In genomic region chr6:150685860-150686259, GRCh38 we compare ENCODE assay signal across 1 cellular context.
A peak's percentile ranks its signal among the peaks of the same experiment; 100 is the strongest.
TF ChIP-seq lines count a peak whose summit lies in the region.

No MANE protein-coding gene starts in this region.

TF ChIP-seq in K562, 482 proteins besides CTCF, POLR2A, EP300 and RAD21 (continued from another document and continues in another):
- TF ChIP-seq ZBTB49 (CRISPR knock-in tag; IDR thresholded peaks at IDR 0.05; ENCODE audit: borderline replicate concordance): no peak
- no peak for TF ChIP-seq ZNF551 (CRISPR knock-in tag; IDR thresholded peaks at IDR 0.05)
- TF ChIP-seq, protein P1, sequence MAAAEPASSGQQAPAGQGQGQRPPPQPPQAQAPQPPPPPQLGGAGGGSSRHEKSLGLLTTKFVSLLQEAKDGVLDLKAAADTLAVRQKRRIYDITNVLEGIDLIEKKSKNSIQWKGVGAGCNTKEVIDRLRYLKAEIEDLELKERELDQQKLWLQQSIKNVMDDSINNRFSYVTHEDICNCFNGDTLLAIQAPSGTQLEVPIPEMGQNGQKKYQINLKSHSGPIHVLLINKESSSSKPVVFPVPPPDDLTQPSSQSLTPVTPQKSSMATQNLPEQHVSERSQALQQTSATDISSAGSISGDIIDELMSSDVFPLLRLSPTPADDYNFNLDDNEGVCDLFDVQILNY (CRISPR knock-in tag; IDR thresholded peaks at IDR 0.05): no peak
- TF ChIP-seq ZNF174 (CRISPR knock-in tag; IDR thresholded peaks at IDR 0.05): no peak
- TF ChIP-seq FOSL1 (tag; conservative IDR thresholded peaks at IDR 0.05): no peak
- no peak for TF ChIP-seq ZBTB26 (CRISPR knock-in tag; IDR thresholded peaks at IDR 0.05)
- TF ChIP-seq GTF2A2 (tag; IDR thresholded peaks at IDR 0.05): no peak
- no peak for TF ChIP-seq PRMT5 (CRISPR knock-in tag; IDR thresholded peaks at IDR 0.05)
- TF ChIP-seq, protein P2, sequence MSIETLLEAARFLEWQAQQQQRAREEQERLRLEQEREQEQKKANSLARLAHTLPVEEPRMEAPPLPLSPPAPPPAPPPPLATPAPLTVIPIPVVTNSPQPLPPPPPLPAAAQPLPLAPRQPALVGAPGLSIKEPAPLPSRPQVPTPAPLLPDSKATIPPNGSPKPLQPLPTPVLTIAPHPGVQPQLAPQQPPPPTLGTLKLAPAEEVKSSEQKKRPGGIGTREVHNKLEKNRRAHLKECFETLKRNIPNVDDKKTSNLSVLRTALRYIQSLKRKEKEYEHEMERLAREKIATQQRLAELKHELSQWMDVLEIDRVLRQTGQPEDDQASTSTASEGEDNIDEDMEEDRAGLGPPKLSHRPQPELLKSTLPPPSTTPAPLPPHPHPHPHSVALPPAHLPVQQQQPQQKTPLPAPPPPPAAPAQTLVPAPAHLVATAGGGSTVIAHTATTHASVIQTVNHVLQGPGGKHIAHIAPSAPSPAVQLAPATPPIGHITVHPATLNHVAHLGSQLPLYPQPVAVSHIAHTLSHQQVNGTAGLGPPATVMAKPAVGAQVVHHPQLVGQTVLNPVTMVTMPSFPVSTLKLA (conservative IDR thresholded peaks at IDR 0.05): 0 out of 4 replicates have a peak, but pooled peaks of 1 of the 2 experiments have one; percentile 14
- no peak for TF ChIP-seq MCM2 (IDR thresholded peaks at IDR 0.05; ENCODE audit: low read depth)
- no peak for TF ChIP-seq CHCHD3 (CRISPR knock-in tag; IDR thresholded peaks at IDR 0.05)
- peak in 1 of 2 experiments; percentile 99; a peak in 2 of 4 replicates for TF ChIP-seq ARNT (IDR thresholded peaks at IDR 0.05)
- no peak for TF ChIP-seq ZNF583 (CRISPR knock-in tag; IDR thresholded peaks at IDR 0.05)
- TF ChIP-seq POLR2AphosphoS2 (IDR thresholded peaks at IDR 0.05; ENCODE audit: low read length): no peak
- TF ChIP-seq MYBL2 (IDR thresholded peaks at IDR 0.05; ENCODE audit: low read depth): no peak
- no peak for TF ChIP-seq MYBL2 (CRISPR knock-in tag; IDR thresholded peaks at IDR 0.05; ENCODE audit: borderline replicate concordance)
- no peak for TF ChIP-seq PHTF2 (CRISPR knock-in tag; IDR thresholded peaks at IDR 0.05)
- TF ChIP-seq ZFP30 (CRISPR knock-in tag; IDR thresholded peaks at IDR 0.05; ENCODE audit: borderline replicate concordance): no peak
- no peak for TF ChIP-seq RFX7 (CRISPR knock-in tag; IDR thresholded peaks at IDR 0.05)
- TF ChIP-seq GMEB1 (CRISPR knock-in tag; IDR thresholded peaks at IDR 0.05): no peak
- TF ChIP-seq CBX1 (IDR thresholded peaks at IDR 0.05; ENCODE audit: low read depth): no peak
- TF ChIP-seq, protein P3, sequence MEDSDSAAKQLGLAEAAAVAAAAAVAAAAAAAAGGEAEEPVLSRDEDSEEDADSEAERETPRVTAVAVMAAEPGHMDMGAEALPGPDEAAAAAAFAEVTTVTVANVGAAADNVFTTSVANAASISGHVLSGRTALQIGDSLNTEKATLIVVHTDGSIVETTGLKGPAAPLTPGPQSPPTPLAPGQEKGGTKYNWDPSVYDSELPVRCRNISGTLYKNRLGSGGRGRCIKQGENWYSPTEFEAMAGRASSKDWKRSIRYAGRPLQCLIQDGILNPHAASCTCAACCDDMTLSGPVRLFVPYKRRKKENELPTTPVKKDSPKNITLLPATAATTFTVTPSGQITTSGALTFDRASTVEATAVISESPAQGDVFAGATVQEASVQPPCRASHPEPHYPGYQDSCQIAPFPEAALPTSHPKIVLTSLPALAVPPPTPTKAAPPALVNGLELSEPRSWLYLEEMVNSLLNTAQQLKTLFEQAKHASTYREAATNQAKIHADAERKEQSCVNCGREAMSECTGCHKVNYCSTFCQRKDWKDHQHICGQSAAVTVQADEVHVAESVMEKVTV (CRISPR knock-in tag; IDR thresholded peaks at IDR 0.05): peak; percentile 43
- TF ChIP-seq, protein P4, sequence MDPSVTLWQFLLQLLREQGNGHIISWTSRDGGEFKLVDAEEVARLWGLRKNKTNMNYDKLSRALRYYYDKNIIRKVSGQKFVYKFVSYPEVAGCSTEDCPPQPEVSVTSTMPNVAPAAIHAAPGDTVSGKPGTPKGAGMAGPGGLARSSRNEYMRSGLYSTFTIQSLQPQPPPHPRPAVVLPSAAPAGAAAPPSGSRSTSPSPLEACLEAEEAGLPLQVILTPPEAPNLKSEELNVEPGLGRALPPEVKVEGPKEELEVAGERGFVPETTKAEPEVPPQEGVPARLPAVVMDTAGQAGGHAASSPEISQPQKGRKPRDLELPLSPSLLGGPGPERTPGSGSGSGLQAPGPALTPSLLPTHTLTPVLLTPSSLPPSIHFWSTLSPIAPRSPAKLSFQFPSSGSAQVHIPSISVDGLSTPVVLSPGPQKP (CRISPR knock-in tag; IDR thresholded peaks at IDR 0.05): no peak
- TF ChIP-seq, protein P5, sequence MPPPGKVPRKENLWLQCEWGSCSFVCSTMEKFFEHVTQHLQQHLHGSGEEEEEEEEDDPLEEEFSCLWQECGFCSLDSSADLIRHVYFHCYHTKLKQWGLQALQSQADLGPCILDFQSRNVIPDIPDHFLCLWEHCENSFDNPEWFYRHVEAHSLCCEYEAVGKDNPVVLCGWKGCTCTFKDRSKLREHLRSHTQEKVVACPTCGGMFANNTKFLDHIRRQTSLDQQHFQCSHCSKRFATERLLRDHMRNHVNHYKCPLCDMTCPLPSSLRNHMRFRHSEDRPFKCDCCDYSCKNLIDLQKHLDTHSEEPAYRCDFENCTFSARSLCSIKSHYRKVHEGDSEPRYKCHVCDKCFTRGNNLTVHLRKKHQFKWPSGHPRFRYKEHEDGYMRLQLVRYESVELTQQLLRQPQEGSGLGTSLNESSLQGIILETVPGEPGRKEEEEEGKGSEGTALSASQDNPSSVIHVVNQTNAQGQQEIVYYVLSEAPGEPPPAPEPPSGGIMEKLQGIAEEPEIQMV (tag; conservative IDR thresholded peaks at IDR 0.05; ENCODE audit: low read depth): no peak
- TF ChIP-seq SIN3B (IDR thresholded peaks at IDR 0.05; ENCODE audit: low read depth): no peak
- TF ChIP-seq ARID1B (IDR thresholded peaks at IDR 0.05): no peak
- no peak for TF ChIP-seq PHF20 (IDR thresholded peaks at IDR 0.05; ENCODE audit: partially characterized antibody)
- no peak for TF ChIP-seq ZNF785 (CRISPR knock-in tag; IDR thresholded peaks at IDR 0.05)
- no peak for TF ChIP-seq RBM17 (IDR thresholded peaks at IDR 0.05; ENCODE audit: borderline replicate concordance, low read depth, low read length)
- 0 out of 4 replicates have a peak, but pooled peaks of 1 of the 2 experiments have one; percentile 15 for TF ChIP-seq RCOR1 (IDR thresholded peaks at IDR 0.05; ENCODE audit: borderline replicate concordance in 1 of 2, low read depth in 2 of 2, low read length in 2 of 2)
- TF ChIP-seq POLR2AphosphoS5 (IDR thresholded peaks at IDR 0.05; ENCODE audit: control insufficient read depth, insufficient read depth, low read depth, low read length): no peak
- TF ChIP-seq ESRRB (CRISPR knock-in tag; IDR thresholded peaks at IDR 0.05; ENCODE audit: borderline replicate concordance): no peak
- TF ChIP-seq PCBP2 (IDR thresholded peaks at IDR 0.05; ENCODE audit: low read depth, low read length, poor library complexity, severe bottlenecking): no peak
- TF ChIP-seq ID3 (CRISPR knock-in tag; IDR thresholded peaks at IDR 0.05): no peak
- no peak for TF ChIP-seq ID3 (tag; IDR thresholded peaks at IDR 0.05)
- TF ChIP-seq OTX1 (CRISPR knock-in tag; IDR thresholded peaks at IDR 0.05): no peak
- TF ChIP-seq BACH1 (tag; IDR thresholded peaks at IDR 0.05): no peak
- no peak for TF ChIP-seq ARHGAP35 (IDR thresholded peaks at IDR 0.05; ENCODE audit: partially characterized antibody)
- no peak for TF ChIP-seq PYGO2 (tag; IDR thresholded peaks at IDR 0.05)
- TF ChIP-seq KLF16 (IDR thresholded peaks at IDR 0.05): peak; percentile 22; the same call in 1 of the 2 replicates
- no peak for TF ChIP-seq SIN3A (IDR thresholded peaks at IDR 0.05; ENCODE audit: borderline replicate concordance in 2 of 2, control insufficient read depth in 1 of 2, low read depth in 2 of 2, low read length in 2 of 2)
- TF ChIP-seq HDAC3 (IDR thresholded peaks at IDR 0.05; ENCODE audit: borderline replicate concordance, partially characterized antibody): no peak
- no peak for TF ChIP-seq ZNF324 (CRISPR knock-in tag; IDR thresholded peaks at IDR 0.05)
- TF ChIP-seq PRDM10 (IDR thresholded peaks at IDR 0.05; ENCODE audit: partially characterized antibody): peak; percentile 94
- TF ChIP-seq ZNF140 (CRISPR knock-in tag; IDR thresholded peaks at IDR 0.05): no peak
- TF ChIP-seq SRF (CRISPR knock-in tag; IDR thresholded peaks at IDR 0.05): no peak
- TF ChIP-seq MXI1 (IDR thresholded peaks at IDR 0.05; ENCODE audit: low read depth, low read length): no peak
- TF ChIP-seq, protein P6, sequence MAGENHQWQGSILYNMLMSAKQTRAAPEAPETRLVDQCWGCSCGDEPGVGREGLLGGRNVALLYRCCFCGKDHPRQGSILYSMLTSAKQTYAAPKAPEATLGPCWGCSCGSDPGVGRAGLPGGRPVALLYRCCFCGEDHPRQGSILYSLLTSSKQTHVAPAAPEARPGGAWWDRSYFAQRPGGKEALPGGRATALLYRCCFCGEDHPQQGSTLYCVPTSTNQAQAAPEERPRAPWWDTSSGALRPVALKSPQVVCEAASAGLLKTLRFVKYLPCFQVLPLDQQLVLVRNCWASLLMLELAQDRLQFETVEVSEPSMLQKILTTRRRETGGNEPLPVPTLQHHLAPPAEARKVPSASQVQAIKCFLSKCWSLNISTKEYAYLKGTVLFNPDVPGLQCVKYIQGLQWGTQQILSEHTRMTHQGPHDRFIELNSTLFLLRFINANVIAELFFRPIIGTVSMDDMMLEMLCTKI (IDR thresholded peaks at IDR 0.05; ENCODE audit: partially characterized antibody): no peak
- no peak for TF ChIP-seq SMAD4 (CRISPR knock-in tag; conservative IDR thresholded peaks at IDR 0.05)
- TF ChIP-seq LCOR (CRISPR knock-in tag; IDR thresholded peaks at IDR 0.05): no peak
- TF ChIP-seq JUND (IDR thresholded peaks at IDR 0.05; ENCODE audit: borderline replicate concordance, low read depth, low read length): 0 out of 2 replicates have a peak, but pooled peaks have one; percentile 29
- no peak; the same call in 2 of the 3 replicates for TF ChIP-seq JUND (tag; IDR thresholded peaks at IDR 0.05; ENCODE audit: borderline replicate concordance, low read depth, low read length)
- TF ChIP-seq LEF1 (IDR thresholded peaks at IDR 0.05): no peak
